In genomic region chr11:120643254-120643653, GRCh38 we compare ENCODE assay signal across 25 cellular contexts.
DNase-seq lines count a peak whose midpoint lies in the region; ATAC-seq, FAIRE-seq and TF ChIP-seq lines count a peak whose summit lies in the region.
"Had no signal": no experiment of that assay in that cellular context is flagged by ENCODE, and none has a peak within 500 bp of the region (broad histone marks: within the 10 kb centered on the region; RNA-seq: fewer than 3 reads in every experiment).

No MANE protein-coding gene starts in this region.

- TF ChIP-seq RAD21 in H1 (IDR thresholded peaks at IDR 0.05 in 1 of 2, conservative IDR thresholded peaks at IDR 0.05 in 1 of 2; ENCODE audit: low read depth in 2 of 2, low read length in 2 of 2) = no peak

- no peak for TF ChIP-seq CTCF in BE2C (IDR thresholded peaks at IDR 0.05; ENCODE audit: low read depth, low read length)
- TF ChIP-seq CTCF in H1 (IDR thresholded peaks at IDR 0.05; ENCODE audit: control extremely low read depth in 1 of 3, insufficient read depth in 1 of 3, low read depth in 1 of 3, low read length in 3 of 3) = no peak

- H4K8ac ChIP-seq in H1 (ENCODE audit: extremely low read depth, insufficient read depth, low read length) = no peak overlapping the region

- no peak for TF ChIP-seq POLR2A in H1 (IDR thresholded peaks at IDR 0.05; ENCODE audit: control extremely low read depth in 1 of 2, low read depth in 2 of 2, low read length in 2 of 2)

- no peak overlapping the region for H2BK5ac ChIP-seq in H1 (ENCODE audit: low read depth, low read length)

- H3K27ac Mint-ChIP-seq in immature natural killer cell = no peak overlapping the region
- H3K27ac Mint-ChIP-seq: CD4-positive, CD25-positive, alpha-beta regulatory T cell; H9 had no signal

- H3K14ac ChIP-seq in H1 (ENCODE audit: insufficient read length) = no peak overlapping the region

- no peak overlapping the region for H3K56ac ChIP-seq in H1 (replicated peaks; ENCODE audit: insufficient read length, low read depth, low read length)

- H3K79me1 ChIP-seq in H1 (ENCODE audit: low read depth, low read length) = no peaks in the 10 kb centered on the region

- DNase-seq in BE2C = peak; percentile 29
- no peak for DNase-seq in H1 (ENCODE audit: low read depth in 1 of 2, low spot score in 2 of 2)
- peak; percentile 39 for DNase-seq in left kidney (ENCODE audit: low read depth, low spot score)
- DNase-seq in posterior vena cava (ENCODE audit: low spot score) = peak; percentile 31
- no peak for DNase-seq in HEK293T (ENCODE audit: extremely low spot score)
- DNase-seq in immature natural killer cell = no peak
- DNase-seq: CD4-positive, CD25-positive, alpha-beta regulatory T cell; DMS153; DND-41; GM23248; H9; NCI-H1048; NCI-H1417 treated with DMSO at 0.1 percent for 48 hours; NCI-H1694 treated with DMSO at 0.1 percent for 48 hours; NCI-H2081 treated with DMSO at 0.1 percent for 48 hours; NCI-H2171; NCI-H510A treated with DMSO at 0.1 percent for 48 hours; NCI-H748 treated with DMSO at 0.1 percent for 48 hours; PC-3; SK-N-SH had no signal

- H3K4me3 Mint-ChIP-seq in immature natural killer cell = no peak overlapping the region
- H3K4me3 Mint-ChIP-seq: CD4-positive, CD25-positive, alpha-beta regulatory T cell; H9; IgD-negative memory B cell had no signal

- no peak overlapping the region for H2AFZ ChIP-seq in H1 (ENCODE audit: low read length)
- H2AFZ ChIP-seq: GM23248 had no signal

- no peak overlapping the region for H2BK15ac ChIP-seq in H1 (ENCODE audit: low read length)

- no peak overlapping the region for H3K4me2 ChIP-seq in H1 (ENCODE audit: insufficient read depth in 1 of 2, low read depth in 2 of 2, low read length in 2 of 2)
- H3K4me2 ChIP-seq: BLaER1, KMS-11, SK-N-SH had no signal

- H3K4me1 Mint-ChIP-seq in immature natural killer cell = no peaks in the 10 kb centered on the region
- H3K4me1 Mint-ChIP-seq: CD4-positive, CD25-positive, alpha-beta regulatory T cell; IgD-negative memory B cell had no signal

- H3K27me3 ChIP-seq in BE2C (no peaks in the 10 kb centered on the region), H1 (replicated peaks in 1 of 4; ENCODE audit: control insufficient read depth in 3 of 4, extremely low read depth in 1 of 4, insufficient read depth in 3 of 4, low read length in 3 of 4) (peaks cover 44 to 69% (median 62%) of the 10 kb centered on the region in 4 experiments)
- H3K27me3 ChIP-seq: BLaER1 had no signal

- peak overlapping the region; percentile 20 for H2BK12ac ChIP-seq in H1 (ENCODE audit: low read depth, low read length)

- TF ChIP-seq EP300 in H1 (IDR thresholded peaks at IDR 0.05; ENCODE audit: borderline replicate concordance in 1 of 2, low read depth in 2 of 2, low read length in 2 of 2) = no peak

- H3K9me3 ChIP-seq in BE2C (no peaks in the 10 kb centered on the region), H1 (ENCODE audit: insufficient read depth in 2 of 2, low read depth in 1 of 2, low read length in 1 of 2) (no peaks in the 10 kb centered on the region)
- H3K9me3 ChIP-seq: BLaER1, SK-N-SH had no signal

- no peaks in the 10 kb centered on the region for H3K9me3 Mint-ChIP-seq in immature natural killer cell
- H3K9me3 Mint-ChIP-seq: IgD-negative memory B cell had no signal

- FAIRE-seq in H1 (lab: Jason Lieb, UNC) = no peak
- FAIRE-seq: GM18507 had no signal

- POLR2A ChIA-PET in H1 (lab: Charles Lee; ENCODE audit: partially characterized antibody) (interaction anchor here (0.8 to 1.8 kb wide), 3 partner anchors 42 to 80 kb away, joined by 3 to 4 read pairs (median 4); no protein-coding TSS in a partner anchor), HEK293T (lab: Yijun Ruan, JAX) (no interaction called here)

- no peaks in the 10 kb centered on the region for H3K79me2 ChIP-seq in H1 (ENCODE audit: control insufficient read depth in 1 of 2, insufficient read depth in 2 of 2, low read length in 2 of 2)

- no peak overlapping the region for H3K9ac ChIP-seq in H1 (replicated peaks in 1 of 4; ENCODE audit: extremely low read depth in 1 of 4, low read depth in 3 of 4, low read length in 3 of 4)
- H3K9ac ChIP-seq: BLaER1, GM23248, KMS-11, SK-N-SH had no signal

- no peaks in the 10 kb centered on the region for H3K23me2 ChIP-seq in H1 (ENCODE audit: low read depth, low read length)

- peaks cover 7% of the 10 kb centered on the region; the same call in 1 of the 2 replicates for H3K4me1 ChIP-seq in BE2C
- peaks cover 7 to 20% (median 11%) of the 10 kb centered on the region in 4 experiments for H3K4me1 ChIP-seq in H1 (replicated peaks in 1 of 4; ENCODE audit: control insufficient read depth in 3 of 4, insufficient read depth in 4 of 4, low read length in 3 of 4)
- H3K4me1 ChIP-seq: BLaER1 had no signal

- H3K36me3 Mint-ChIP-seq in immature natural killer cell = peaks cover 0 to 3% (median 0%) of the 10 kb centered on the region in 3 donors
- H3K36me3 Mint-ChIP-seq: CD4-positive, CD25-positive, alpha-beta regulatory T cell had no signal

- no peak overlapping the region for H3K23ac ChIP-seq in H1 (ENCODE audit: insufficient read length)

- no peak overlapping the region for H3K18ac ChIP-seq in H1 (ENCODE audit: extremely low read depth, low read length)

- intact Hi-C loops in posterior vena cava (cut with DNase I) = loop anchor here in 1 of 2 donors (10.0 kb wide), 1 partner anchor 1788 kb away; no protein-coding TSS in a partner anchor

- peaks cover 7 to 30% of the 10 kb centered on the region in 2 experiments for H4K20me1 ChIP-seq in H1 (replicated peaks in 1 of 2; ENCODE audit: control insufficient read depth in 1 of 2, insufficient read depth in 2 of 2, low read length in 2 of 2)
- H4K20me1 ChIP-seq: BLaER1 had no signal

- no peak overlapping the region for H4K5ac ChIP-seq in H1 (ENCODE audit: insufficient read length, low read depth, low read length)

- 81% methylated on average over 5 of the region's 5 CpGs; no CpG with 5 or more reads in 1 of the 2 experiments for WGBS in H1 (ENCODE audit: extremely low coverage in 1 of 2, insufficient coverage in 1 of 2, insufficient read length in 1 of 2, insufficient replicate concordance in 2 of 2, low coverage in 1 of 2, low lambda C conversion rate in 2 of 2, missing lambda C conversion rate in 1 of 2), 2 experiments

- H3K4me3 ChIP-seq in BE2C (ENCODE audit: low read depth, low read length) = no peak overlapping the region
- H3K4me3 ChIP-seq in H1 (ENCODE audit: extremely low read depth in 1 of 4, insufficient read depth in 2 of 4, low read depth in 3 of 4, low read length in 4 of 4) = no peak overlapping the region
- H3K4me3 ChIP-seq: BLaER1, GM23248 had no signal

- no peak for ATAC-seq in HG03460 (IDR thresholded peaks at IDR 0.05; ENCODE audit: unreplicated experiment)
- ATAC-seq: PC-3 had no signal

- H3K27me3 Mint-ChIP-seq in immature natural killer cell (ENCODE audit: low read depth in 3 of 3) = peaks cover 4 to 5% (median 5%) of the 10 kb centered on the region in 3 donors

- H2BK120ac ChIP-seq in H1 (replicated peaks; ENCODE audit: low read depth, low read length) = no peak overlapping the region

- H4K91ac ChIP-seq in H1 (replicated peaks; ENCODE audit: insufficient read length, low read length) = no peak overlapping the region

- H3K36me3 ChIP-seq in BE2C = no peaks in the 10 kb centered on the region
- H3K36me3 ChIP-seq in H1 (ENCODE audit: control insufficient read depth in 2 of 4, insufficient read depth in 4 of 4, low read length in 3 of 4) = no peaks in the 10 kb centered on the region
- H3K36me3 ChIP-seq: BLaER1 had no signal

- no peak overlapping the region for H3K27ac ChIP-seq in H1 (ENCODE audit: low read depth, low read length)
- H3K27ac ChIP-seq: BLaER1, GM23248, KMS-11 had no signal

- H2BK20ac ChIP-seq in H1 (ENCODE audit: low read length) = no peak overlapping the region

- H3K4ac ChIP-seq in H1 (replicated peaks; ENCODE audit: insufficient read length, low read depth, low read length) = no peak overlapping the region

- CTCF ChIA-PET in H1 (lab: Charles Lee; ENCODE audit: partially characterized antibody) = interaction anchor here (0.6 to 11.6 kb wide), 17 partner anchors 11 to 1421 kb away, joined by 3 to 111 read pairs (median 3); partner anchors contain the start of gene GRIK4
- CTCF ChIA-PET in HEK293T (lab: Yijun Ruan, JAX) = no interaction called here

- H2AK5ac ChIP-seq in H1 (ENCODE audit: low read depth, low read length) = no peak overlapping the region

TF ChIP-seq in H1, 55 proteins besides CTCF, POLR2A, EP300 and RAD21 (continues in another document):
- no peak for TF ChIP-seq EZH2 (IDR thresholded peaks at IDR 0.05; ENCODE audit: low read depth, low read length, severe bottlenecking)
- no peak for TF ChIP-seq SIN3A (conservative IDR thresholded peaks at IDR 0.05 in 1 of 2, IDR thresholded peaks at IDR 0.05 in 1 of 2; ENCODE audit: low read depth in 1 of 2, low read length in 2 of 2)
- no peak for TF ChIP-seq ATF3 (IDR thresholded peaks at IDR 0.05; ENCODE audit: insufficient read depth, low read depth, low read length)
- TF ChIP-seq YY1 (IDR thresholded peaks at IDR 0.05; ENCODE audit: low read depth, low read length) = no peak
- TF ChIP-seq JUN (IDR thresholded peaks at IDR 0.05; ENCODE audit: low read depth, low read length) = no peak

TF ChIP-seq in HEK293T, 16 proteins besides CTCF, POLR2A, EP300 and RAD21:
- no peak for TF ChIP-seq CTBP1 (IDR thresholded peaks at IDR 0.05; ENCODE audit: borderline replicate concordance)
- no peak for TF ChIP-seq BHLHE40 (IDR thresholded peaks at IDR 0.05; ENCODE audit: borderline replicate concordance)
- no peak for TF ChIP-seq SP1 (IDR thresholded peaks at IDR 0.05)
- no peak for TF ChIP-seq LEF1 (IDR thresholded peaks at IDR 0.05; ENCODE audit: borderline replicate concordance)
- TF ChIP-seq ZNF384 (IDR thresholded peaks at IDR 0.05) = no peak
- no peak for TF ChIP-seq FOXA1 (IDR thresholded peaks at IDR 0.05)
- TF ChIP-seq HDGF (IDR thresholded peaks at IDR 0.05; ENCODE audit: borderline replicate concordance) = no peak
- no peak for TF ChIP-seq ARNT (IDR thresholded peaks at IDR 0.05)
- TF ChIP-seq ELF4 (IDR thresholded peaks at IDR 0.05) = no peak
- TF ChIP-seq TARDBP (IDR thresholded peaks at IDR 0.05) = no peak
- TF ChIP-seq SUZ12 (IDR thresholded peaks at IDR 0.05) = no peak
- no peak for TF ChIP-seq FOXM1 (IDR thresholded peaks at IDR 0.05; ENCODE audit: borderline replicate concordance)
- no peak for TF ChIP-seq FOXK2 (IDR thresholded peaks at IDR 0.05)
- no peak for TF ChIP-seq PKNOX1 (IDR thresholded peaks at IDR 0.05)
- no peak for TF ChIP-seq L3MBTL2 (conservative IDR thresholded peaks at IDR 0.05)
- no peak for TF ChIP-seq NFRKB (IDR thresholded peaks at IDR 0.05)

Comparison
In these comparisons a context has a peak if more than half of its experiments do, and no peak if none do; other contexts are left out.
1. DNase-seq: peak in BE2C (single experiment), left kidney (single experiment) and posterior vena cava (single experiment); none in H1 (0 of 2), HEK293T (single experiment) and immature natural killer cell (0 of 3).